ENCODE assay signal across 1 cellular context in the genomic region with DNA sequence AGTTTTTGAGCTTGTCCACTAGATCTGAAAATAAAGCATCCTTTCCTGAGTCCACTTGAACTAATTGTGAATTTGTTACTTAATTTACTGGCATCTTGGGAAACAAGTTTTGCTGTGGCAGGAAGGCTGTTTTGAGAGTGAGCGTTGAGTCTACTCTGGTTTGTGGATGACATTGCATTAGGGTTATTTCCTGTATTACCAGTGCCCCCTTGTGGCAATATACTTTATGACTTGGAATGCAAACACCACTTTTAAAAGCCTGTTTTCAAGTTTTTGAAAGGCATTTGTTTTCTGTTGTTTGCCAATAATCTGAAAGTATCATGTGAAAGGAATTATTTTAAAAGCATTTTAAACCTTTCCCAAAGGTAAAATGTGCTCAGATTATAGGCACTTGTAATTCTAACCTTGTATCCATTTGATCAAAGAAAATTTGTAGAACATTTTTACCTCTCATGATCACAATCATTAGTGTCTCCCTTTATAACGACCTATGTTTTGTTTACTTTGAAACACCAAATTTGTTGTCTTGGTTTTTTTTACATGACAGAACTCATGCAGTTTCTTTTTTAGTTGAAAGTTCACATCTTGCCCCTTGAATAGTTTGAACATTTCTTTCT.
TF ChIP-seq lines count a peak whose summit lies in the region.

No MANE protein-coding gene starts in this region.

TF ChIP-seq in HepG2, 621 proteins besides CTCF, POLR2A, EP300 and RAD21 (continued from another document):
- TF ChIP-seq PLSCR1 (CRISPR knock-in tag; IDR thresholded peaks at IDR 0.05; ENCODE audit: borderline replicate concordance) = no peak
- no peak for TF ChIP-seq TFDP1 (CRISPR knock-in tag; IDR thresholded peaks at IDR 0.05; ENCODE audit: borderline replicate concordance)
- no peak for TF ChIP-seq PBX3 (CRISPR knock-in tag; IDR thresholded peaks at IDR 0.05; ENCODE audit: borderline replicate concordance)
- TF ChIP-seq GPN1 (CRISPR knock-in tag; IDR thresholded peaks at IDR 0.05; ENCODE audit: borderline replicate concordance) = no peak
- no peak for TF ChIP-seq ZNF841 (CRISPR knock-in tag; IDR thresholded peaks at IDR 0.05; ENCODE audit: borderline replicate concordance)
- TF ChIP-seq ZNF543 (CRISPR knock-in tag; IDR thresholded peaks at IDR 0.05) = no peak
- no peak for TF ChIP-seq TOE1 (CRISPR knock-in tag; IDR thresholded peaks at IDR 0.05)
- no peak for TF ChIP-seq SOX6 (IDR thresholded peaks at IDR 0.05)
- no peak for TF ChIP-seq SOX6 (CRISPR knock-in tag; IDR thresholded peaks at IDR 0.05)
- 0 out of 2 replicates have a peak, but pooled peaks have one; percentile 23 for TF ChIP-seq MIER3 (CRISPR knock-in tag; IDR thresholded peaks at IDR 0.05; ENCODE audit: borderline replicate concordance)
- TF ChIP-seq, protein P1, sequence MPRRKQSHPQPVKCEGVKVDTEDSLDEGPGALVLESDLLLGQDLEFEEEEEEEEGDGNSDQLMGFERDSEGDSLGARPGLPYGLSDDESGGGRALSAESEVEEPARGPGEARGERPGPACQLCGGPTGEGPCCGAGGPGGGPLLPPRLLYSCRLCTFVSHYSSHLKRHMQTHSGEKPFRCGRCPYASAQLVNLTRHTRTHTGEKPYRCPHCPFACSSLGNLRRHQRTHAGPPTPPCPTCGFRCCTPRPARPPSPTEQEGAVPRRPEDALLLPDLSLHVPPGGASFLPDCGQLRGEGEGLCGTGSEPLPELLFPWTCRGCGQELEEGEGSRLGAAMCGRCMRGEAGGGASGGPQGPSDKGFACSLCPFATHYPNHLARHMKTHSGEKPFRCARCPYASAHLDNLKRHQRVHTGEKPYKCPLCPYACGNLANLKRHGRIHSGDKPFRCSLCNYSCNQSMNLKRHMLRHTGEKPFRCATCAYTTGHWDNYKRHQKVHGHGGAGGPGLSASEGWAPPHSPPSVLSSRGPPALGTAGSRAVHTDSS (CRISPR knock-in tag; conservative IDR thresholded peaks at IDR 0.05) = no peak
- no peak for TF ChIP-seq FOSL2 (CRISPR knock-in tag; IDR thresholded peaks at IDR 0.05)
- TF ChIP-seq, protein P2, sequence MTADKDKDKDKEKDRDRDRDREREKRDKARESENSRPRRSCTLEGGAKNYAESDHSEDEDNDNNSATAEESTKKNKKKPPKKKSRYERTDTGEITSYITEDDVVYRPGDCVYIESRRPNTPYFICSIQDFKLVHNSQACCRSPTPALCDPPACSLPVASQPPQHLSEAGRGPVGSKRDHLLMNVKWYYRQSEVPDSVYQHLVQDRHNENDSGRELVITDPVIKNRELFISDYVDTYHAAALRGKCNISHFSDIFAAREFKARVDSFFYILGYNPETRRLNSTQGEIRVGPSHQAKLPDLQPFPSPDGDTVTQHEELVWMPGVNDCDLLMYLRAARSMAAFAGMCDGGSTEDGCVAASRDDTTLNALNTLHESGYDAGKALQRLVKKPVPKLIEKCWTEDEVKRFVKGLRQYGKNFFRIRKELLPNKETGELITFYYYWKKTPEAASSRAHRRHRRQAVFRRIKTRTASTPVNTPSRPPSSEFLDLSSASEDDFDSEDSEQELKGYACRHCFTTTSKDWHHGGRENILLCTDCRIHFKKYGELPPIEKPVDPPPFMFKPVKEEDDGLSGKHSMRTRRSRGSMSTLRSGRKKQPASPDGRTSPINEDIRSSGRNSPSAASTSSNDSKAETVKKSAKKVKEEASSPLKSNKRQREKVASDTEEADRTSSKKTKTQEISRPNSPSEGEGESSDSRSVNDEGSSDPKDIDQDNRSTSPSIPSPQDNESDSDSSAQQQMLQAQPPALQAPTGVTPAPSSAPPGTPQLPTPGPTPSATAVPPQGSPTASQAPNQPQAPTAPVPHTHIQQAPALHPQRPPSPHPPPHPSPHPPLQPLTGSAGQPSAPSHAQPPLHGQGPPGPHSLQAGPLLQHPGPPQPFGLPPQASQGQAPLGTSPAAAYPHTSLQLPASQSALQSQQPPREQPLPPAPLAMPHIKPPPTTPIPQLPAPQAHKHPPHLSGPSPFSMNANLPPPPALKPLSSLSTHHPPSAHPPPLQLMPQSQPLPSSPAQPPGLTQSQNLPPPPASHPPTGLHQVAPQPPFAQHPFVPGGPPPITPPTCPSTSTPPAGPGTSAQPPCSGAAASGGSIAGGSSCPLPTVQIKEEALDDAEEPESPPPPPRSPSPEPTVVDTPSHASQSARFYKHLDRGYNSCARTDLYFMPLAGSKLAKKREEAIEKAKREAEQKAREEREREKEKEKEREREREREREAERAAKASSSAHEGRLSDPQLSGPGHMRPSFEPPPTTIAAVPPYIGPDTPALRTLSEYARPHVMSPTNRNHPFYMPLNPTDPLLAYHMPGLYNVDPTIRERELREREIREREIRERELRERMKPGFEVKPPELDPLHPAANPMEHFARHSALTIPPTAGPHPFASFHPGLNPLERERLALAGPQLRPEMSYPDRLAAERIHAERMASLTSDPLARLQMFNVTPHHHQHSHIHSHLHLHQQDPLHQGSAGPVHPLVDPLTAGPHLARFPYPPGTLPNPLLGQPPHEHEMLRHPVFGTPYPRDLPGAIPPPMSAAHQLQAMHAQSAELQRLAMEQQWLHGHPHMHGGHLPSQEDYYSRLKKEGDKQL (CRISPR knock-in tag; IDR thresholded peaks at IDR 0.05; ENCODE audit: low read depth) = no peak
- TF ChIP-seq TEAD3 (CRISPR knock-in tag; optimal IDR thresholded peaks at IDR 0.05; ENCODE audit: borderline replicate concordance) = peak; percentile 71
